ENCODE assay signal across 7 cellular contexts in the genomic region with DNA sequence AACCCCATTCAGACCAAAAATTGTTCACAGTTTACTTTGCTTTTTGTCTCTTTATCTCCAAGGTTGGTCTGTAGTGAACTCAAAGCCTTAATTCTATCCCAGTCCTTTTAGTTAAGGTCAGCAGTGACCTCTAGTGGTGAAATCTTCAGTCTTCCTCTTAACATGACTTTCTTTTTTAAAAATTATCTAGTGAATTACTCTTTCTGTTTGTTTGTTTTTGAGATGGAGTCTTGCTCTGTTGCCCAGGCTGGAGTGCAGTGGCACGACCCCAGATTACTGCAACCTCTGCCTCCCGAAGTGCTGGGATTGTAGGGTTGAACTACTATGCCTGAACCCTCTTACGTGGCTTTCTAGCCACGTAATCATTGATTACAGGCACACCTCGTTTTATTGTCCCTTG. TPM values are rescaled to one million over a fixed set of nuclear protein-coding genes. Genes with fewer than 3 reads are reported as not detected.
A peak's percentile ranks its signal among the peaks of the same experiment; 100 is the strongest.
DNase-seq lines count a peak whose midpoint lies in the region; ATAC-seq, FAIRE-seq and TF ChIP-seq lines count a peak whose summit lies in the region.

No MANE protein-coding gene starts in this region.

- H3K9me1 ChIP-seq in IMR-90 (ENCODE audit: insufficient read depth, low read length) = no peaks in the 10 kb centered on the region

- in situ Hi-C loops in IMR-90 (cut with MboI; ENCODE audit: low sequenced_read_pairs) = loop anchor here (5.0 kb wide), 1 partner anchor 170 kb away; no protein-coding TSS in a partner anchor

- no CpG with 5 or more reads among the region's 5 CpGs for WGBS in IMR-90 (ENCODE audit: extremely low coverage in 2 of 2, insufficient read length in 1 of 2), 2 experiments

- H3K4ac ChIP-seq in IMR-90 (ENCODE audit: low read depth, low read length) = no peak overlapping the region

- H2BK15ac ChIP-seq in IMR-90 (ENCODE audit: low read depth, low read length) = no peak overlapping the region

- TF ChIP-seq POLR2A in IMR-90 (IDR thresholded peaks at IDR 0.05; ENCODE audit: low read depth, low read length) = no peak

- no peak overlapping the region for H3K18ac ChIP-seq in IMR-90 (ENCODE audit: low read depth, low read length)

- CTCF ChIA-PET in IMR-90 (lab: Yijun Ruan, JAX) = interaction anchor here (0.5 to 0.6 kb wide), 4 partner anchors 10 to 253 kb away, joined by 3 to 6 read pairs (median 4); no protein-coding TSS in a partner anchor

- no TSS peak for BruUV-seq in IMR-90 (replicated peaks; lab: Mats Ljungman, UMichigan)

- H2AK5ac ChIP-seq in IMR-90 (ENCODE audit: low read depth, low read length) = no peak overlapping the region

- no peaks in the 10 kb centered on the region for H4K20me1 ChIP-seq in IMR-90 (ENCODE audit: insufficient read depth, low read length)

- H3K4me2 ChIP-seq in IMR-90 (ENCODE audit: low read depth, low read length) = no peak overlapping the region; the same call in 1 of the 2 replicates

- H3K27ac ChIP-seq in IMR-90 (ENCODE audit: insufficient read depth, low read length) = no peak overlapping the region

- no peak overlapping the region for H2BK20ac ChIP-seq in IMR-90 (ENCODE audit: low read depth, low read length)

- FAIRE-seq in bronchial epithelial cell (lab: Jason Lieb, UNC) = no peak

- H3K9ac ChIP-seq in IMR-90 (ENCODE audit: low read depth, low read length) (no peak overlapping the region), NT2/D1 (ENCODE audit: insufficient read length, low read depth) (no peak overlapping the region)

- peak; percentile 76 for TF ChIP-seq CTCF in IMR-90 (conservative IDR thresholded peaks at IDR 0.05; ENCODE audit: low read depth, low read length)
- peak; percentile 57 for TF ChIP-seq CTCF in bronchial epithelial cell (IDR thresholded peaks at IDR 0.05; ENCODE audit: insufficient read depth, low read length, severe bottlenecking)

- no peak overlapping the region for H4K8ac ChIP-seq in IMR-90 (ENCODE audit: low read depth in 2 of 2, low read length in 2 of 2)

- H3K9me3 ChIP-seq in IMR-90 (ENCODE audit: control insufficient read depth, insufficient read depth, low read length) (no peaks in the 10 kb centered on the region), NT2/D1 (ENCODE audit: insufficient read depth, low read length) (no peaks in the 10 kb centered on the region)

- no peak overlapping the region for H4K91ac ChIP-seq in IMR-90 (ENCODE audit: insufficient read depth, low read depth, low read length)

- no peak overlapping the region for H3K23ac ChIP-seq in IMR-90 (ENCODE audit: low read depth, low read length)

- no peak overlapping the region for H3K14ac ChIP-seq in IMR-90 (replicated peaks; ENCODE audit: low read depth, low read length)

- H3K27me3 ChIP-seq in IMR-90 (ENCODE audit: control insufficient read depth, insufficient read depth, low read length) = no peaks in the 10 kb centered on the region
- no peaks in the 10 kb centered on the region for H3K27me3 ChIP-seq in NT2/D1 (ENCODE audit: insufficient read depth, insufficient read length)
- H3K27me3 ChIP-seq in bronchial epithelial cell (ENCODE audit: control insufficient read depth, insufficient read depth, low read length) = no peaks in the 10 kb centered on the region

- DNase-seq in Daoy (ENCODE audit: low read depth) = peak; percentile 48
- peak; percentile 85 for DNase-seq in IMR-90
- DNase-seq in NT2/D1 (ENCODE audit: low read depth, low spot score) = peak; percentile 60
- DNase-seq in bronchial epithelial cell (ENCODE audit: low read depth) = peak; percentile 75
- DNase-seq in left colon = no peak
- DNase-seq in stromal cell of bone marrow (ENCODE audit: low read depth) = peak; percentile 70

- H3K4me1 ChIP-seq in IMR-90 (ENCODE audit: control insufficient read depth, insufficient read depth, low read length) (no peaks in the 10 kb centered on the region), NT2/D1 (ENCODE audit: insufficient read depth, insufficient read length) (no peaks in the 10 kb centered on the region)

- no peaks in the 10 kb centered on the region for H3K36me3 ChIP-seq in IMR-90 (ENCODE audit: control insufficient read depth, insufficient read depth, low read length)
- H3K36me3 ChIP-seq in NT2/D1 (ENCODE audit: insufficient read depth, insufficient read length, low read length) = no peaks in the 10 kb centered on the region
- no peaks in the 10 kb centered on the region for H3K36me3 ChIP-seq in bronchial epithelial cell (ENCODE audit: control insufficient read depth, insufficient read depth, low read length)

- H3K56ac ChIP-seq in IMR-90 (ENCODE audit: extremely low read depth, insufficient read depth, low read length) = no peak overlapping the region

- H2AFZ ChIP-seq in IMR-90 (replicated peaks; ENCODE audit: low read length, poor library complexity) = peak overlapping the region; percentile 61

- H2BK5ac ChIP-seq in IMR-90 (ENCODE audit: low read depth, low read length, poor library complexity, severe bottlenecking) = no peak overlapping the region

- no peak overlapping the region for H2AK9ac ChIP-seq in IMR-90 (replicated peaks; ENCODE audit: low read depth, low read length, poor library complexity)

- POLR2A ChIA-PET in IMR-90 (lab: Charles Lee; ENCODE audit: unreplicated experiment) = no interaction called here

- ATAC-seq in GM19468 (IDR thresholded peaks at IDR 0.05; ENCODE audit: extremely low read depth, unreplicated experiment) (peak; percentile 76), IMR-90 (ENCODE audit: low read depth) (peak; percentile 94), left colon (peak; percentile 86)

- no peak overlapping the region for H2BK120ac ChIP-seq in IMR-90 (ENCODE audit: low read depth, low read length)

- no peaks in the 10 kb centered on the region for H3K79me1 ChIP-seq in IMR-90 (ENCODE audit: low read depth in 1 of 2, low read length in 2 of 2)

- intact Hi-C loops in IMR-90 (cut with micrococcal nuclease) (loop anchor here (1.0 to 5.0 kb wide), 5 partner anchors 113 to 596 kb away; no protein-coding TSS in a partner anchor), left colon (cut with DNase I, micrococcal nuclease) (loop anchor here in 1 of 2 donors (5.0 kb wide), 1 partner anchor 170 kb away; no protein-coding TSS in a partner anchor)

- H3K4me3 ChIP-seq in IMR-90 (ENCODE audit: insufficient read depth, low read depth, low read length) (no peak overlapping the region), NT2/D1 (ENCODE audit: insufficient read length, low read depth) (no peak overlapping the region), bronchial epithelial cell (ENCODE audit: low read depth, low read length) (no peak overlapping the region)

- H4K5ac ChIP-seq in IMR-90 (ENCODE audit: low read depth, low read length) = no peak overlapping the region

- peak; percentile 75 for TF ChIP-seq RAD21 in IMR-90 (IDR thresholded peaks at IDR 0.05; ENCODE audit: low read length)

- dilution Hi-C loops in IMR-90 (cut with HindIII; ENCODE audit: low sequenced_read_pairs, unreplicated experiment) = no loop called here

TF ChIP-seq in IMR-90, 13 proteins besides CTCF, POLR2A, EP300 and RAD21:
- TF ChIP-seq SMC3 (IDR thresholded peaks at IDR 0.05; ENCODE audit: low read depth, low read length) (peak; percentile 74), MXI1 (IDR thresholded peaks at IDR 0.05; ENCODE audit: borderline replicate concordance, low read depth, low read length) (no peak)

RNA-seq across cellular contexts. Expression of gene ZNF487, which starts 25.0 kb away (rescaled TPM):
- 1.0 and 1.8 TPM in 2 replicates for total RNA-seq in Daoy (2014; rRNA removed; shearing (Covaris generic))
- total RNA-seq in IMR-90 (2012; rRNA removed) (2.5 and 2.7 TPM in 2 replicates), bronchial epithelial cell (2.1 and 3.2 TPM in 2 replicates), left colon (1 to 10 TPM; 5.2 to 5.9 TPM)
- 1.7 TPM in 2 replicates for polyA plus RNA-seq in IMR-90 (2012; rRNA removed)
- polyA plus RNA-seq in IMR-90 (2012; cell fraction: cytosol; rRNA removed) = 1.0 and 2.7 TPM in 2 replicates
- 0.98 and 2.6 TPM in 2 replicates for polyA plus RNA-seq in IMR-90 (2012; cell fraction: nucleus; rRNA removed; ENCODE audit: low replicate concordance)

RNA-seq across cellular contexts. Expression of gene HNRNPF, which starts 53.0 kb away (rescaled TPM):
- total RNA-seq in Daoy (2014; rRNA removed; shearing (Covaris generic)) = 137 and 148 TPM in 2 replicates
- total RNA-seq in IMR-90 (2012; rRNA removed) = 207 and 276 TPM in 2 replicates
- polyA plus RNA-seq in IMR-90 (2012; rRNA removed) = 147 and 169 TPM in 2 replicates
- polyA plus RNA-seq in IMR-90 (2012; cell fraction: cytosol; rRNA removed) = 75.0 and 90.4 TPM in 2 replicates
- polyA plus RNA-seq in IMR-90 (2012; cell fraction: nucleus; rRNA removed; ENCODE audit: low replicate concordance) = 58.9 and 93.6 TPM in 2 replicates
- total RNA-seq in bronchial epithelial cell = 307 and 351 TPM in 2 replicates
- 100 to 1,000 TPM; 214 to 257 TPM for total RNA-seq in left colon

Comparison
In these comparisons a context has a peak if more than half of its experiments do, and no peak if none do; other contexts are left out.
1. DNase-seq: peak in Daoy (single experiment), IMR-90 (single experiment), NT2/D1 (single experiment), bronchial epithelial cell (single experiment) and stromal cell of bone marrow (single experiment); none in left colon (0 of 2).
2. Peak in every context shown above with its lines, with median percentiles within 50 percentile points of each other: ATAC-seq.